ENCODE assay signal across 24 cellular contexts in genomic region chr3:105759442-105760078, GRCh38.
DNase-seq lines count a peak whose midpoint lies in the region; ATAC-seq, FAIRE-seq and TF ChIP-seq lines count a peak whose summit lies in the region.
"Had no signal": no experiment of that assay in that cellular context is flagged by ENCODE, and none has a peak within 500 bp of the region (broad histone marks: within the 10 kb centered on the region; RNA-seq: fewer than 3 reads in every experiment).

No MANE protein-coding gene starts in this region.

- no peak overlapping the region for H2BK15ac ChIP-seq in H1 (ENCODE audit: low read length)

- H3K36me3 Mint-ChIP-seq in activated naive CD4-positive, alpha-beta T cell treated with anti-CD3 and anti-CD28 coated beads, Interleukin-2, amount 50 U/mL, for 24 hours = peaks cover 49% of the 10 kb centered on the region
- peaks cover 50 to 71% of the 10 kb centered on the region in 2 donors for H3K36me3 Mint-ChIP-seq in activated naive CD4-positive, alpha-beta T cell treated with anti-CD3 and anti-CD28 coated beads, Interleukin-2, amount 50 U/mL, for 72 hours
- H3K36me3 Mint-ChIP-seq in T-cell = peaks cover 52% of the 10 kb centered on the region

- H4K91ac ChIP-seq in H1 (replicated peaks; ENCODE audit: insufficient read length, low read length) = no peak overlapping the region

- no peak for TF ChIP-seq EP300 in H1 (IDR thresholded peaks at IDR 0.05; ENCODE audit: borderline replicate concordance in 1 of 2, low read depth in 2 of 2, low read length in 2 of 2)

- peaks cover 14 to 17% of the 10 kb centered on the region in 2 experiments for H3K9me3 ChIP-seq in H1 (ENCODE audit: insufficient read depth in 2 of 2, low read depth in 1 of 2, low read length in 1 of 2)
- H3K9me3 ChIP-seq: suprapubic skin had no signal

- no peak overlapping the region for H3K27ac ChIP-seq in H1 (ENCODE audit: low read depth, low read length)
- H3K27ac ChIP-seq: brain microvascular endothelial cell, SJCRH30, suprapubic skin, vagina, WERI-Rb-1 had no signal

- no peak for ATAC-seq in activated naive CD4-positive, alpha-beta T cell treated with anti-CD3 and anti-CD28 coated beads, Interleukin-2, amount 50 U/mL, for 72 hours
- ATAC-seq in T-cell (replicated peaks in 1 of 4) = no peak
- ATAC-seq in GM18870 (IDR thresholded peaks at IDR 0.05; ENCODE audit: unreplicated experiment) = no peak
- ATAC-seq in HG03139 (IDR thresholded peaks at IDR 0.05; ENCODE audit: unreplicated experiment) = no peak

- CTCF ChIA-PET in T-cell (lab: Charles Lee) (no interaction called here), H1 (lab: Charles Lee; ENCODE audit: partially characterized antibody) (no interaction called here)

- WGBS in H1 (ENCODE audit: extremely low coverage in 1 of 2, insufficient coverage in 1 of 2, insufficient read length in 1 of 2, insufficient replicate concordance in 2 of 2, low coverage in 1 of 2, low lambda C conversion rate in 2 of 2, missing lambda C conversion rate in 1 of 2), 2 experiments = 94% methylated on average over 6 of the region's 6 CpGs; no CpG with 5 or more reads in 1 of the 2 experiments

- H3K27me3 ChIP-seq in H1 (replicated peaks in 1 of 4; ENCODE audit: control insufficient read depth in 3 of 4, extremely low read depth in 1 of 4, insufficient read depth in 3 of 4, low read length in 3 of 4) = no peaks in the 10 kb centered on the region
- H3K27me3 ChIP-seq: brain microvascular endothelial cell, SJCRH30, suprapubic skin, vagina had no signal

- no peak overlapping the region for H3K4me2 ChIP-seq in H1 (ENCODE audit: insufficient read depth in 1 of 2, low read depth in 2 of 2, low read length in 2 of 2)

- TF ChIP-seq RAD21 in H1 (IDR thresholded peaks at IDR 0.05 in 1 of 2, conservative IDR thresholded peaks at IDR 0.05 in 1 of 2; ENCODE audit: low read depth in 2 of 2, low read length in 2 of 2) = no peak

- H3K4me3 ChIP-seq in H1 (ENCODE audit: extremely low read depth in 1 of 4, insufficient read depth in 2 of 4, low read depth in 3 of 4, low read length in 4 of 4) = no peak overlapping the region
- H3K4me3 ChIP-seq: SJCRH30, suprapubic skin, vagina had no signal

- peak overlapping the region; percentile 68; the same call in 1 of the 2 replicates for H4K8ac ChIP-seq in H1 (ENCODE audit: extremely low read depth, insufficient read depth, low read length)

- H3K4me1 ChIP-seq in H1 (replicated peaks in 1 of 4; ENCODE audit: control insufficient read depth in 3 of 4, insufficient read depth in 4 of 4, low read length in 3 of 4) = no peaks in the 10 kb centered on the region
- H3K4me1 ChIP-seq: SJCRH30, suprapubic skin had no signal

- POLR2A ChIA-PET in T-cell (lab: Charles Lee) = interaction anchor here in 1 of 2 donors (0.6 kb wide), 2 partner anchors 10 to 15 kb away, joined by 3 to 4 read pairs; no protein-coding TSS in a partner anchor
- POLR2A ChIA-PET in H1 (lab: Charles Lee; ENCODE audit: partially characterized antibody) = no interaction called here

- H3K9ac ChIP-seq in H1 (replicated peaks in 1 of 4; ENCODE audit: extremely low read depth in 1 of 4, low read depth in 3 of 4, low read length in 3 of 4) = no peak overlapping the region

- H3K27ac Mint-ChIP-seq in activated naive CD4-positive, alpha-beta T cell treated with anti-CD3 and anti-CD28 coated beads, Interleukin-2, amount 50 U/mL, for 24 hours = peak overlapping the region; percentile 74
- H3K27ac Mint-ChIP-seq in activated naive CD4-positive, alpha-beta T cell treated with anti-CD3 and anti-CD28 coated beads, Interleukin-2, amount 50 U/mL, for 72 hours = peak overlapping the region in 1 of 2 donors; percentile 32
- peak overlapping the region; percentile 76 to 77 for H3K27ac Mint-ChIP-seq in T-cell
- H3K27ac Mint-ChIP-seq: T-helper 2 cell treated with Interferon-gamma antibody and Interleukin-4, amounts not matched to agents 5 μg/mL and 100 μg/mL, for 36 hours had no signal

- no peaks in the 10 kb centered on the region for H3K27me3 Mint-ChIP-seq in activated naive CD4-positive, alpha-beta T cell treated with anti-CD3 and anti-CD28 coated beads, Interleukin-2, amount 50 U/mL, for 24 hours
- no peaks in the 10 kb centered on the region for H3K27me3 Mint-ChIP-seq in T-cell

- no peak overlapping the region for H3K4ac ChIP-seq in H1 (replicated peaks; ENCODE audit: insufficient read length, low read depth, low read length)

- H2AK5ac ChIP-seq in H1 (ENCODE audit: low read depth, low read length) = no peak overlapping the region

- H2BK12ac ChIP-seq in H1 (ENCODE audit: low read depth, low read length) = no peak overlapping the region

- H4K20me1 ChIP-seq in H1 (replicated peaks in 1 of 2; ENCODE audit: control insufficient read depth in 1 of 2, insufficient read depth in 2 of 2, low read length in 2 of 2) = no peaks in the 10 kb centered on the region

- no peaks in the 10 kb centered on the region for H3K79me1 ChIP-seq in H1 (ENCODE audit: low read depth, low read length)

- intact Hi-C loops in posterior vena cava (cut with DNase I) = no loop called here

- no peak for TF ChIP-seq POLR2A in H1 (IDR thresholded peaks at IDR 0.05; ENCODE audit: control extremely low read depth in 1 of 2, low read depth in 2 of 2, low read length in 2 of 2)

- no peak for FAIRE-seq in H1 (lab: Jason Lieb, UNC)

- H4K5ac ChIP-seq in H1 (ENCODE audit: insufficient read length, low read depth, low read length) = no peak overlapping the region

- peaks cover 0 to 3% of the 10 kb centered on the region in 2 experiments; a peak in 1 of 4 replicates for H3K79me2 ChIP-seq in H1 (ENCODE audit: control insufficient read depth in 1 of 2, insufficient read depth in 2 of 2, low read length in 2 of 2)

- no peak overlapping the region for H3K23ac ChIP-seq in H1 (ENCODE audit: insufficient read length)

- no peak overlapping the region for H2AFZ ChIP-seq in H1 (ENCODE audit: low read length)

- no peak overlapping the region for H3K14ac ChIP-seq in H1 (ENCODE audit: insufficient read length)

- H3K56ac ChIP-seq in H1 (replicated peaks; ENCODE audit: insufficient read length, low read depth, low read length) = no peak overlapping the region

- no peak for TF ChIP-seq CTCF in H1 (IDR thresholded peaks at IDR 0.05; ENCODE audit: control extremely low read depth in 1 of 3, insufficient read depth in 1 of 3, low read depth in 1 of 3, low read length in 3 of 3)

- peaks cover 15% of the 10 kb centered on the region for H3K9me3 Mint-ChIP-seq in activated naive CD4-positive, alpha-beta T cell treated with anti-CD3 and anti-CD28 coated beads, Interleukin-2, amount 50 U/mL, for 24 hours
- H3K9me3 Mint-ChIP-seq in activated naive CD4-positive, alpha-beta T cell treated with anti-CD3 and anti-CD28 coated beads, Interleukin-2, amount 50 U/mL, for 72 hours = peaks cover 18 to 25% of the 10 kb centered on the region in 2 donors
- peaks cover 14 to 21% (median 19%) of the 10 kb centered on the region in 3 donors for H3K9me3 Mint-ChIP-seq in T-cell

- no peak overlapping the region for H2BK5ac ChIP-seq in H1 (ENCODE audit: low read depth, low read length)

- no peak for DNase-seq in activated naive CD4-positive, alpha-beta T cell treated with anti-CD3 and anti-CD28 coated beads, Interleukin-2, amount 50 U/mL, for 72 hours (ENCODE audit: low spot score in 2 of 2)
- DNase-seq in T-cell (no peak), H1 (ENCODE audit: low read depth in 1 of 2, low spot score in 2 of 2) (no peak), posterior vena cava (ENCODE audit: low spot score) (peak; percentile 57), DMS53 (lab: John Stamatoyannopoulos, UW) (no peak)
- DNase-seq: activated CD4-positive, alpha-beta T cell treated with anti-CD3 and anti-CD28 coated beads, Interleukin-2, amount 50 U/mL, for 48 hours; brain microvascular endothelial cell; C1 segment of cervical spinal cord; cortex of kidney; DMS 273 treated with DMSO at 0.1 percent for 48 hours; GOT3; midbrain; NCI-H1105 treated with DMSO at 0.1 percent for 48 hours; NCI-H2081 treated with DMSO at 0.1 percent for 48 hours; NCI-H446; nephron progenitor cell; SJCRH30; WERI-Rb-1 had no signal

- H2BK20ac ChIP-seq in H1 (ENCODE audit: low read length) = no peak overlapping the region

- no peak overlapping the region for H3K18ac ChIP-seq in H1 (ENCODE audit: extremely low read depth, low read length)

- H3K4me3 Mint-ChIP-seq in activated naive CD4-positive, alpha-beta T cell treated with anti-CD3 and anti-CD28 coated beads, Interleukin-2, amount 50 U/mL, for 24 hours = no peak overlapping the region
- no peak overlapping the region for H3K4me3 Mint-ChIP-seq in T-cell
- H3K4me3 Mint-ChIP-seq: nephron progenitor cell; T-helper 2 cell treated with Interferon-gamma antibody and Interleukin-4, amounts not matched to agents 5 μg/mL and 100 μg/mL, for 36 hours had no signal

- peaks cover 0 to 21% (median 4%) of the 10 kb centered on the region in 4 experiments; a peak in 5 of 8 replicates for H3K36me3 ChIP-seq in H1 (ENCODE audit: control insufficient read depth in 2 of 4, insufficient read depth in 4 of 4, low read length in 3 of 4)
- H3K36me3 ChIP-seq: brain microvascular endothelial cell, SJCRH30 had no signal

- peaks cover 68% of the 10 kb centered on the region for H3K4me1 Mint-ChIP-seq in activated naive CD4-positive, alpha-beta T cell treated with anti-CD3 and anti-CD28 coated beads, Interleukin-2, amount 50 U/mL, for 24 hours
- peaks cover 52 to 76% (median 55%) of the 10 kb centered on the region in 3 donors for H3K4me1 Mint-ChIP-seq in T-cell
- H3K4me1 Mint-ChIP-seq: nephron progenitor cell had no signal

- no peak overlapping the region for H2BK120ac ChIP-seq in H1 (replicated peaks; ENCODE audit: low read depth, low read length)

- no peaks in the 10 kb centered on the region for H3K23me2 ChIP-seq in H1 (ENCODE audit: low read depth, low read length)

TF ChIP-seq in H1, 55 proteins besides CTCF, POLR2A, EP300 and RAD21 (continues in another document):
- TF ChIP-seq HDAC2 (IDR thresholded peaks at IDR 0.05; ENCODE audit: borderline replicate concordance in 1 of 2, low read depth in 2 of 2, low read length in 2 of 2) (no peak), TEAD4 (IDR thresholded peaks at IDR 0.05; ENCODE audit: low read depth, low read length) (no peak), KDM4A (IDR thresholded peaks at IDR 0.05; ENCODE audit: low read depth, low read length, severe bottlenecking) (no peak), SRF (IDR thresholded peaks at IDR 0.05; ENCODE audit: low read depth, low read length) (no peak), YY1 (IDR thresholded peaks at IDR 0.05; ENCODE audit: low read depth, low read length) (no peak), CBX8 (IDR thresholded peaks at IDR 0.05; ENCODE audit: borderline replicate concordance, low read depth, low read length) (no peak), HDAC6 (IDR thresholded peaks at IDR 0.05; ENCODE audit: low read depth, low read length) (no peak), POU5F1 (IDR thresholded peaks at IDR 0.05; ENCODE audit: low read depth, low read length) (no peak), ASH2L (IDR thresholded peaks at IDR 0.05; ENCODE audit: low read length) (no peak), CBX5 (IDR thresholded peaks at IDR 0.05; ENCODE audit: low read depth, low read length) (no peak), TAF7 (optimal IDR thresholded peaks at IDR 0.05; ENCODE audit: borderline replicate concordance, low read depth, low read length) (no peak), SP2 (IDR thresholded peaks at IDR 0.05; ENCODE audit: low read length) (no peak), EGR1 (IDR thresholded peaks at IDR 0.05; ENCODE audit: borderline replicate concordance, low read depth, low read length) (no peak)
